17 cellular contexts compared by ENCODE assay signal in genomic region chr12:13727707-13728147, GRCh38.
DNase-seq lines count a peak whose midpoint lies in the region; ATAC-seq, FAIRE-seq and TF ChIP-seq lines count a peak whose summit lies in the region.
"Had no signal": no experiment of that assay in that cellular context is flagged by ENCODE, and none has a peak within 500 bp of the region (broad histone marks: within the 10 kb centered on the region; RNA-seq: fewer than 3 reads in every experiment).

No MANE protein-coding gene starts in this region.

- no peaks in the 10 kb centered on the region for H3K9me3 Mint-ChIP-seq in endodermal cell
- H3K9me3 Mint-ChIP-seq: activated naive CD8-positive, alpha-beta T cell treated with anti-CD3 and anti-CD28 coated beads, Interleukin-2, amount 10 ng/mL, durations not matched to agents 7 days and 5 days; mesothelial cell of epicardium had no signal

- no peak overlapping the region for H3K27ac Mint-ChIP-seq in endodermal cell
- H3K27ac Mint-ChIP-seq: activated naive CD8-positive, alpha-beta T cell treated with anti-CD3 and anti-CD28 coated beads, Interleukin-2, amount 10 ng/mL, durations not matched to agents 7 days and 5 days; mesothelial cell of epicardium had no signal

- no peaks in the 10 kb centered on the region for H3K36me3 Mint-ChIP-seq in endodermal cell (ENCODE audit: low read depth)
- H3K36me3 Mint-ChIP-seq: activated naive CD8-positive, alpha-beta T cell treated with anti-CD3 and anti-CD28 coated beads, Interleukin-2, amount 10 ng/mL, durations not matched to agents 7 days and 5 days; mesothelial cell of epicardium had no signal

- no peaks in the 10 kb centered on the region for H3K27me3 ChIP-seq in A673 (replicated peaks; ENCODE audit: insufficient read depth, low read depth, low read length, poor library complexity)
- peaks cover 71% of the 10 kb centered on the region for H3K27me3 ChIP-seq in HUES48 (ENCODE audit: control insufficient read depth, insufficient read depth, low read length)
- no peaks in the 10 kb centered on the region for H3K27me3 ChIP-seq in endodermal cell (ENCODE audit: control insufficient read depth, insufficient read depth, low read length, poor library complexity, severe bottlenecking)
- H3K27me3 ChIP-seq: colonic mucosa, tibial nerve had no signal

- no peak for ATAC-seq in GM19324 (IDR thresholded peaks at IDR 0.05; ENCODE audit: low FRiP score, unreplicated experiment)

- H3K4me1 ChIP-seq in A673 (ENCODE audit: insufficient read depth, low read length, poor library complexity, severe bottlenecking) (peaks cover 10% of the 10 kb centered on the region), HUES48 (ENCODE audit: control insufficient read depth, insufficient read depth, low read length) (peaks cover 35% of the 10 kb centered on the region), endodermal cell (ENCODE audit: control insufficient read depth, insufficient read depth, low read length) (no peaks in the 10 kb centered on the region), kidney (ENCODE audit: control insufficient read depth in 1 of 2, insufficient read depth in 1 of 2, low read depth in 1 of 2, low read length in 2 of 2) (no peaks in the 10 kb centered on the region)
- H3K4me1 ChIP-seq: colonic mucosa, tibial nerve had no signal

- H3K9me3 ChIP-seq in A673 (ENCODE audit: low read depth, low read length, poor library complexity, severe bottlenecking) = no peaks in the 10 kb centered on the region
- no peaks in the 10 kb centered on the region for H3K9me3 ChIP-seq in HUES48 (ENCODE audit: control insufficient read depth, insufficient read depth, low read length)
- no peaks in the 10 kb centered on the region for H3K9me3 ChIP-seq in endodermal cell (ENCODE audit: control insufficient read depth, low read length)
- H3K9me3 ChIP-seq in kidney (ENCODE audit: control insufficient read depth in 1 of 2, low read length in 2 of 2) = no peaks in the 10 kb centered on the region
- H3K9me3 ChIP-seq: colonic mucosa, tibial nerve had no signal

- no TSS peak for BruUV-seq in A673 (replicated peaks; lab: Mats Ljungman, UMichigan)

- CTCF ChIA-PET in A673 (lab: Charles Lee) = no interaction called here

- H3K4me1 Mint-ChIP-seq in endodermal cell = peaks cover 22% of the 10 kb centered on the region
- H3K4me1 Mint-ChIP-seq: activated naive CD8-positive, alpha-beta T cell treated with anti-CD3 and anti-CD28 coated beads, Interleukin-2, amount 10 ng/mL, durations not matched to agents 7 days and 5 days had no signal

- no peak overlapping the region for H3K4me3 Mint-ChIP-seq in endodermal cell
- H3K4me3 Mint-ChIP-seq: activated naive CD8-positive, alpha-beta T cell treated with anti-CD3 and anti-CD28 coated beads, Interleukin-2, amount 10 ng/mL, durations not matched to agents 7 days and 5 days; mesothelial cell of epicardium had no signal

- TF ChIP-seq CTCF in A673 (conservative IDR thresholded peaks at IDR 0.05; ENCODE audit: low read depth, low read length) (no peak), endodermal cell (conservative IDR thresholded peaks at IDR 0.05) (no peak), kidney (IDR thresholded peaks at IDR 0.05; ENCODE audit: borderline replicate concordance, extremely low read depth, insufficient read depth) (no peak)

- H3K4me3 ChIP-seq in A673 (ENCODE audit: low read depth, low read length, poor library complexity, severe bottlenecking) = no peak overlapping the region
- peak overlapping the region; percentile 9; the same call in 1 of the 2 replicates for H3K4me3 ChIP-seq in HUES48 (ENCODE audit: low read depth, low read length)
- no peak overlapping the region for H3K4me3 ChIP-seq in endodermal cell (ENCODE audit: low read length)
- no peak overlapping the region for H3K4me3 ChIP-seq in kidney (ENCODE audit: low read length in 2 of 2)
- H3K4me3 ChIP-seq: colonic mucosa, tibial nerve had no signal

- peaks cover 82% of the 10 kb centered on the region for H3K27me3 Mint-ChIP-seq in endodermal cell (ENCODE audit: insufficient read depth)

- H3K27ac ChIP-seq in A673 (ENCODE audit: low read depth, low read length, poor library complexity, severe bottlenecking) (no peak overlapping the region), HUES48 (ENCODE audit: low read depth, low read length) (peak overlapping the region; percentile 97), endodermal cell (ENCODE audit: low read depth, low read length) (no peak overlapping the region), kidney (ENCODE audit: low read depth in 2 of 2, low read length in 2 of 2) (no peak overlapping the region)
- H3K27ac ChIP-seq: colonic mucosa, tibial nerve had no signal

- H3K9ac ChIP-seq in HUES48 (ENCODE audit: low read depth, low read length) (no peak overlapping the region), endodermal cell (ENCODE audit: extremely low read depth, low read length, poor library complexity, severe bottlenecking) (no peak overlapping the region), kidney (ENCODE audit: low read length in 2 of 2) (no peak overlapping the region)

- H3K36me3 ChIP-seq in A673 (ENCODE audit: insufficient read depth, low read length, poor library complexity, severe bottlenecking) = no peaks in the 10 kb centered on the region
- no peaks in the 10 kb centered on the region for H3K36me3 ChIP-seq in HUES48 (ENCODE audit: control insufficient read depth, insufficient read depth, low read length)
- H3K36me3 ChIP-seq in endodermal cell (ENCODE audit: control insufficient read depth, insufficient read depth, low read length) = no peaks in the 10 kb centered on the region
- H3K36me3 ChIP-seq in kidney (ENCODE audit: control insufficient read depth in 1 of 2, insufficient read depth in 2 of 2, low read length in 2 of 2) = no peaks in the 10 kb centered on the region
- H3K36me3 ChIP-seq: colonic mucosa, tibial nerve had no signal

- DNase-seq in A673 (ENCODE audit: low spot score) = peak; percentile 91
- peak; percentile 81 to 92 for DNase-seq in NCI-H526 (lab: John Stamatoyannopoulos, UW)
- DNase-seq in endodermal cell = peak; percentile 63
- no peak for DNase-seq in kidney
- no peak for DNase-seq in NCI-H82 treated with DMSO at 0.1 percent for 48 hours (lab: John Stamatoyannopoulos, UW; ENCODE audit: unreplicated experiment)
- no peak for DNase-seq in NOMO-1 treated with dmso at 0.1 percent for 144 hours (lab: John Stamatoyannopoulos, UW; ENCODE audit: unreplicated experiment)
- DNase-seq: activated naive CD8-positive, alpha-beta T cell treated with anti-CD3 and anti-CD28 coated beads, Interleukin-2, amount 10 ng/mL, durations not matched to agents 7 days and 5 days; activated T-cell treated with anti-CD3 and anti-CD28 coated beads for 4 hours; colonic mucosa; Kasumi-1; NK-92 treated with Interleukin-12 subunit alpha and Interleukin-12 subunit beta, amount 100 ng/mL, for 24 hours; stimulated activated CD4-positive, alpha-beta T cell treated with anti-CD3 and anti-CD28 coated beads, Interleukin-12 subunit alpha, Interleukin-12 subunit beta, amount 100 ng/mL, for 4 hours had no signal

- intact Hi-C loops in A673 (cut with micrococcal nuclease; ENCODE audit: unreplicated experiment) (no loop called here), kidney (cut with DNase I) (no loop called here)

- POLR2A ChIA-PET in A673 (lab: Charles Lee; ENCODE audit: low non-redundant PET) = no interaction called here

- no peak for FAIRE-seq in kidney (lab: Jason Lieb, UNC)
- FAIRE-seq: D721Med had no signal

Comparison
In these comparisons a context has a peak if more than half of its experiments do, and no peak if none do; other contexts are left out.
1. DNase-seq: peak in A673 (single experiment), NCI-H526 (2 of 2) and endodermal cell (single experiment); none in kidney (single experiment), NCI-H82 treated with DMSO at 0.1 percent for 48 hours (single experiment) and NOMO-1 treated with dmso at 0.1 percent for 144 hours (single experiment).